Comparison of ENCODE assay signal across 14 cellular contexts in genomic region chr2:20755132-20755800, GRCh38.
A peak's percentile ranks its signal among the peaks of the same experiment; 100 is the strongest.
DNase-seq lines count a peak whose midpoint lies in the region; ATAC-seq and TF ChIP-seq lines count a peak whose summit lies in the region.
"Had no signal": no experiment of that assay in that cellular context is flagged by ENCODE, and none has a peak within 500 bp of the region (broad histone marks: within the 10 kb centered on the region; RNA-seq: fewer than 3 reads in every experiment).

No MANE protein-coding gene starts in this region.

- CTCF ChIA-PET in PC-9 (lab: Charles Lee) = no interaction called here

- no peaks in the 10 kb centered on the region for H3F3A ChIP-seq in PC-9 (ENCODE audit: insufficient read depth, low read depth)

- no peak for TF ChIP-seq POLR2A in heart left ventricle (IDR thresholded peaks at IDR 0.05)

- no peaks in the 10 kb centered on the region for H3K27me3 ChIP-seq in PC-9 (ENCODE audit: insufficient read depth, low read depth)
- no peaks in the 10 kb centered on the region for H3K27me3 ChIP-seq in heart left ventricle
- H3K27me3 ChIP-seq: body of pancreas had no signal

- H3K4me3 ChIP-seq in PC-9 (no peak overlapping the region), fibroblast of mammary gland (ENCODE audit: control insufficient read depth, low read depth, low read length) (no peak overlapping the region), heart left ventricle (no peak overlapping the region)
- H3K4me3 ChIP-seq: body of pancreas had no signal

- intact Hi-C loops in PC-9 (cut with micrococcal nuclease; ENCODE audit: unreplicated experiment) (no loop called here), heart left ventricle (cut with DNase I) (loop anchor here in 1 of 10 donors (10.0 kb wide), 1 partner anchor 90 kb away; the partner anchor contains the start of gene GDF7)

- H3K27ac ChIP-seq in PC-9 (no peak overlapping the region), heart left ventricle (no peak overlapping the region)
- H3K27ac ChIP-seq: body of pancreas had no signal

- TF ChIP-seq CTCF in HFFc6 (IDR thresholded peaks at IDR 0.05) (peak; percentile 34; the same call in 1 of the 2 replicates), PC-9 (conservative IDR thresholded peaks at IDR 0.05) (0 out of 2 replicates have a peak, but pooled peaks have one; percentile 19), fibroblast of mammary gland (conservative IDR thresholded peaks at IDR 0.05; ENCODE audit: control insufficient read depth, insufficient read depth, low read depth, low read length) (no peak), heart left ventricle (IDR thresholded peaks at IDR 0.05) (peak in 2 of 12 donors; percentile 12 to 24)

- POLR2A ChIA-PET in PC-9 (lab: Charles Lee; ENCODE audit: unreplicated experiment) = no interaction called here

- H3K27me3 Mint-ChIP-seq in HFFc6 (ENCODE audit: insufficient read depth) = no peaks in the 10 kb centered on the region
- H3K27me3 Mint-ChIP-seq: naive thymus-derived CD8-positive, alpha-beta T cell had no signal

- no TSS peak for BruUV-seq in PC-9 (replicated peaks; lab: Mats Ljungman, UMichigan)

- DNase-seq in HFFc6 = no peak
- no peak for DNase-seq in PC-9
- peak; percentile 4 for DNase-seq in fibroblast of mammary gland (ENCODE audit: low read depth)
- DNase-seq in retina = peak; percentile 10
- no peak for DNase-seq in heart left ventricle
- DNase-seq in NCI-H128 (lab: John Stamatoyannopoulos, UW; ENCODE audit: unreplicated experiment) = no peak
- no peak for DNase-seq in activated CD4-positive, alpha-beta T cell treated with anti-CD3 and anti-CD28 coated beads for 1 hour
- DNase-seq: activated CD4-positive, alpha-beta T cell treated with anti-CD3 and anti-CD28 coated beads, Interleukin-2, amount 50 U/mL, for 4 hours; body of pancreas; head of caudate nucleus; left colon; naive thymus-derived CD8-positive, alpha-beta T cell; NCI-H524 treated with DMSO at 0.1 percent for 48 hours had no signal

- H3K36me3 ChIP-seq in PC-9 (ENCODE audit: low read depth) (no peaks in the 10 kb centered on the region), heart left ventricle (peaks cover 0 to 10% (median 0%) of the 10 kb centered on the region in 9 donors)

- H3K27ac Mint-ChIP-seq in HFFc6 = no peak overlapping the region

- no peak overlapping the region for H2AFZ ChIP-seq in PC-9

- no peaks in the 10 kb centered on the region for H3K9me2 ChIP-seq in PC-9 (ENCODE audit: insufficient read depth)

- H3K9me3 Mint-ChIP-seq in HFFc6 = no peaks in the 10 kb centered on the region

- ATAC-seq in heart left ventricle = no peak
- ATAC-seq: body of pancreas; left colon; naive thymus-derived CD8-positive, alpha-beta T cell; sciatic nerve had no signal

- H3K79me2 ChIP-seq in PC-9 (ENCODE audit: low read depth) = no peaks in the 10 kb centered on the region

- H3K4me1 ChIP-seq in PC-9 (replicated peaks; ENCODE audit: insufficient read depth) = no peaks in the 10 kb centered on the region
- no peaks in the 10 kb centered on the region for H3K4me1 ChIP-seq in heart left ventricle
- H3K4me1 ChIP-seq: body of pancreas had no signal

- H3K9me3 ChIP-seq in PC-9 (ENCODE audit: insufficient read depth, low read depth) (no peaks in the 10 kb centered on the region), heart left ventricle (peaks cover 0 to 19% (median 3%) of the 10 kb centered on the region in 12 donors)
- H3K9me3 ChIP-seq: body of pancreas had no signal

- no peak overlapping the region for H3K4me2 ChIP-seq in PC-9

- no peaks in the 10 kb centered on the region for H3K4me1 Mint-ChIP-seq in HFFc6 (ENCODE audit: low read depth)

- H4K20me1 ChIP-seq in PC-9 (ENCODE audit: insufficient read depth) = no peaks in the 10 kb centered on the region

- H3K4me3 Mint-ChIP-seq in HFFc6 = no peak overlapping the region
- H3K4me3 Mint-ChIP-seq: naive thymus-derived CD8-positive, alpha-beta T cell had no signal

- H3K36me3 Mint-ChIP-seq in HFFc6 (ENCODE audit: low read depth) = peaks cover 5% of the 10 kb centered on the region

Comparison
In these comparisons a context has a peak if more than half of its experiments do, and no peak if none do; other contexts are left out.
1. DNase-seq: peak in fibroblast of mammary gland (single experiment) and retina (single experiment); none in HFFc6 (single experiment), PC-9 (0 of 2), heart left ventricle (0 of 5), NCI-H128 (single experiment) and activated CD4-positive, alpha-beta T cell treated with anti-CD3 and anti-CD28 coated beads for 1 hour (single experiment).